15 cellular contexts compared by ENCODE assay signal in genomic region chr1:110255388-110255787, GRCh38. TPM values are rescaled to one million over a fixed set of nuclear protein-coding genes. Genes with fewer than 3 reads are reported as not detected.
A peak's percentile ranks its signal among the peaks of the same experiment; 100 is the strongest.
DNase-seq lines count a peak whose midpoint lies in the region; ATAC-seq and TF ChIP-seq lines count a peak whose summit lies in the region.
"Had no signal": no experiment of that assay in that cellular context is flagged by ENCODE, and none has a peak within 500 bp of the region (broad histone marks: within the 10 kb centered on the region; RNA-seq: fewer than 3 reads in every experiment).

No MANE protein-coding gene starts in this region.

- H3K27ac ChIP-seq in heart left ventricle: peak overlapping the region in 2 of 12 donors; percentile 26 to 48
- no peak overlapping the region for H3K27ac ChIP-seq in right cardiac atrium (ENCODE audit: low read length)
- H3K27ac ChIP-seq: HL-60, thoracic aorta had no signal

- H3K4me3 Mint-ChIP-seq in T-helper 2 cell treated with Interferon-gamma antibody and Interleukin-4, amounts not matched to agents 5 μg/mL and 100 μg/mL, for 36 hours: no peak overlapping the region
- H3K4me3 Mint-ChIP-seq: activated T-cell treated with anti-CD3 and anti-CD28 coated beads, Interleukin-2, amount 50 U/mL, for 4 hours; naive thymus-derived CD4-positive, alpha-beta T cell had no signal

- no peak for TF ChIP-seq CTCF in heart left ventricle (IDR thresholded peaks at IDR 0.05)

- H3K36me3 ChIP-seq in heart left ventricle: no peaks in the 10 kb centered on the region
- H3K36me3 ChIP-seq: thoracic aorta had no signal

- peak; percentile 83 to 90 (median 83) for ATAC-seq in heart left ventricle
- ATAC-seq in right cardiac atrium: no peak
- no peak for ATAC-seq in left colon
- ATAC-seq: activated T-cell treated with anti-CD3 and anti-CD28 coated beads, Interleukin-2, amount 50 U/mL, for 4 hours; naive thymus-derived CD4-positive, alpha-beta T cell had no signal

- TF ChIP-seq POLR2A in heart left ventricle (IDR thresholded peaks at IDR 0.05): no peak

- H3K9me3 Mint-ChIP-seq in T-helper 2 cell treated with Interferon-gamma antibody and Interleukin-4, amounts not matched to agents 5 μg/mL and 100 μg/mL, for 36 hours: no peaks in the 10 kb centered on the region
- H3K9me3 Mint-ChIP-seq: activated T-cell treated with anti-CD3 and anti-CD28 coated beads, Interleukin-2, amount 50 U/mL, for 4 hours; CD14-positive monocyte had no signal

- H3K27me3 ChIP-seq in heart left ventricle (no peaks in the 10 kb centered on the region), right cardiac atrium (ENCODE audit: control insufficient read depth, insufficient read depth) (no peaks in the 10 kb centered on the region)

- no peaks in the 10 kb centered on the region for H3K36me3 Mint-ChIP-seq in T-helper 2 cell treated with Interferon-gamma antibody and Interleukin-4, amounts not matched to agents 5 μg/mL and 100 μg/mL, for 36 hours (ENCODE audit: low read depth)
- H3K36me3 Mint-ChIP-seq: CD14-positive monocyte had no signal

- H3K9me3 ChIP-seq in heart left ventricle: no peaks in the 10 kb centered on the region
- no peaks in the 10 kb centered on the region for H3K9me3 ChIP-seq in right cardiac atrium (ENCODE audit: control insufficient read depth, low read length)
- H3K9me3 ChIP-seq: thoracic aorta had no signal

- no peak overlapping the region for H3K4me3 ChIP-seq in heart left ventricle
- H3K4me3 ChIP-seq in right cardiac atrium (ENCODE audit: low read length): no peak overlapping the region
- H3K4me3 ChIP-seq: thoracic aorta had no signal

- no peak overlapping the region for H3K27ac Mint-ChIP-seq in T-helper 2 cell treated with Interferon-gamma antibody and Interleukin-4, amounts not matched to agents 5 μg/mL and 100 μg/mL, for 36 hours
- H3K27ac Mint-ChIP-seq: CD14-positive monocyte; naive thymus-derived CD4-positive, alpha-beta T cell had no signal

- H3K4me1 Mint-ChIP-seq in T-helper 2 cell treated with Interferon-gamma antibody and Interleukin-4, amounts not matched to agents 5 μg/mL and 100 μg/mL, for 36 hours (ENCODE audit: low read depth): peaks cover 4% of the 10 kb centered on the region

- WGBS in heart left ventricle, 4 donors: 38 to 59% (median 49%) methylated on average over 4 of the region's 4 CpGs
- WGBS in right cardiac atrium: 39% methylated on average over 4 of the region's 4 CpGs

- H3K4me1 ChIP-seq in heart left ventricle (peaks cover 0 to 25% (median 5%) of the 10 kb centered on the region in 12 donors), right cardiac atrium (ENCODE audit: control insufficient read depth, insufficient read depth, low read length) (peaks cover 3% of the 10 kb centered on the region)

- intact Hi-C loops in heart left ventricle (cut with DNase I): no loop called here
- intact Hi-C loops in right cardiac atrium (cut with DNase I): no loop called here
- intact Hi-C loops in left colon (cut with DNase I, micrococcal nuclease): no loop called here

- DNase-seq in heart left ventricle: no peak
- no peak for DNase-seq in right cardiac atrium
- peak; percentile 64 for DNase-seq in NCI-H774 (lab: John Stamatoyannopoulos, UW)
- peak; percentile 14 for DNase-seq in globus pallidus (ENCODE audit: low spot score)
- peak; percentile 70 for DNase-seq in superior temporal gyrus (ENCODE audit: extremely low spot score)
- DNase-seq in left colon: no peak
- no peak for DNase-seq in putamen (ENCODE audit: low spot score)
- DNase-seq in T-helper 2 cell treated with Interferon-gamma antibody and Interleukin-4, amounts not matched to agents 5 μg/mL and 100 μg/mL, for 36 hours (ENCODE audit: low spot score): no peak
- DNase-seq: activated T-cell treated with anti-CD3 and anti-CD28 coated beads, Interleukin-2, amount 50 U/mL, for 4 hours; HCEC 1CT; stimulated activated CD4-positive, alpha-beta T cell treated with anti-CD3 and anti-CD28 coated beads, Interleukin-1b, Interleukin-23, amount 100 ng/mL, for 48 hours had no signal

- peaks cover 3% of the 10 kb centered on the region for H3K27me3 Mint-ChIP-seq in T-helper 2 cell treated with Interferon-gamma antibody and Interleukin-4, amounts not matched to agents 5 μg/mL and 100 μg/mL, for 36 hours (ENCODE audit: low read depth)

RNA-seq across cellular contexts. Expression of gene KCNC4, which starts 45.3 kb away (rescaled TPM):
- total RNA-seq in heart left ventricle (10 to 100 TPM in 3 of 9 donors, 1 to 10 TPM in 6; 4.9 to 15.2 (median 6.7) TPM), right cardiac atrium (1 to 10 TPM; 6.5 to 8.5 (median 7.0) TPM), left colon (1 to 10 TPM; 7.0 to 8.1 TPM)
- polyA plus RNA-seq in heart left ventricle (1 to 10 TPM; 2.4 to 3.1 TPM), right cardiac atrium (4.1 TPM)

Comparison
In these comparisons a context has a peak if more than half of its experiments do, and no peak if none do; other contexts are left out.
1. ATAC-seq: peak in heart left ventricle (4 of 4); none in right cardiac atrium (0 of 2) and left colon (single experiment).
2. DNase-seq: peak in NCI-H774 (single experiment), globus pallidus (single experiment) and superior temporal gyrus (single experiment); none in heart left ventricle (0 of 5), right cardiac atrium (0 of 3), left colon (0 of 2), putamen (single experiment) and T-helper 2 cell treated with Interferon-gamma antibody and Interleukin-4, amounts not matched to agents 5 μg/mL and 100 μg/mL, for 36 hours (single experiment).